1 cellular context compared by ENCODE assay signal in genomic region chr5:93421987-93422391, GRCh38.
TF ChIP-seq lines count a peak whose summit lies in the region.

No MANE protein-coding gene starts in this region.

TF ChIP-seq in GM23338, 12 proteins besides CTCF, POLR2A, EP300 and RAD21 (continued from another document):
- no peak for TF ChIP-seq ZNF462 (CRISPR knock-in tag; IDR thresholded peaks at IDR 0.05)
- TF ChIP-seq JUNB (IDR thresholded peaks at IDR 0.05; ENCODE audit: unreplicated experiment), result no peak
- TF ChIP-seq ZNF331 (CRISPR knock-in tag; IDR thresholded peaks at IDR 0.05; ENCODE audit: low read depth), result no peak
TF ChIP-seq in GM23338: peak in this region for 0.
